21 cellular contexts compared by ENCODE assay signal in genomic region chr14:104246401-104247335, GRCh38.
DNase-seq lines count a peak whose midpoint lies in the region; ATAC-seq and TF ChIP-seq lines count a peak whose summit lies in the region.
"Had no signal": no experiment of that assay in that cellular context is flagged by ENCODE, and none has a peak within 500 bp of the region (broad histone marks: within the 10 kb centered on the region; RNA-seq: fewer than 3 reads in every experiment).

No MANE protein-coding gene starts in this region.

- no peak for ATAC-seq in natural killer cell treated with Interleukin-12 subunit alpha and Interleukin-12 subunit beta and Interleukin-15 and Interleukin-18, amount 100 ng/mL, for 72 hours
- ATAC-seq in HG02852 (IDR thresholded peaks at IDR 0.05; ENCODE audit: unreplicated experiment): no peak

- no peak overlapping the region for H3K27ac ChIP-seq in suprapubic skin
- H3K27ac ChIP-seq: HL-60, neutrophil had no signal

- H3K4me1 Mint-ChIP-seq in activated T-cell treated with anti-CD3 and anti-CD28 coated beads, Interleukin-2, amount 50 U/mL, for 24 hours (ENCODE audit: low read depth): no peaks in the 10 kb centered on the region
- no peaks in the 10 kb centered on the region for H3K4me1 Mint-ChIP-seq in chondrocyte (ENCODE audit: low read depth)
- H3K4me1 Mint-ChIP-seq in natural killer cell treated with Interleukin-12 subunit alpha and Interleukin-12 subunit beta and Interleukin-15 and Interleukin-18, amount 100 ng/mL, for 72 hours (ENCODE audit: low read depth in 2 of 2): no peaks in the 10 kb centered on the region
- H3K4me1 Mint-ChIP-seq: activated CD4-positive, alpha-beta T cell treated with anti-CD3 and anti-CD28 coated beads, Interleukin-2, amount 10 ng/mL, durations not matched to agents 7 days and 5 days; IgD-negative memory B cell had no signal

- no peak for TF ChIP-seq CTCF in chondrocyte (IDR thresholded peaks at IDR 0.05)
- TF ChIP-seq CTCF in suprapubic skin (IDR thresholded peaks at IDR 0.05): no peak

- H3K36me3 ChIP-seq in suprapubic skin: no peaks in the 10 kb centered on the region
- H3K36me3 ChIP-seq: neutrophil had no signal

- no peak overlapping the region for H3K4me3 ChIP-seq in suprapubic skin

- H3K36me3 Mint-ChIP-seq in activated T-cell treated with anti-CD3 and anti-CD28 coated beads, Interleukin-2, amount 50 U/mL, for 24 hours (ENCODE audit: low read depth): no peaks in the 10 kb centered on the region
- H3K36me3 Mint-ChIP-seq in chondrocyte (ENCODE audit: low read depth): no peaks in the 10 kb centered on the region
- H3K36me3 Mint-ChIP-seq in natural killer cell treated with Interleukin-12 subunit alpha and Interleukin-12 subunit beta and Interleukin-15 and Interleukin-18, amount 100 ng/mL, for 72 hours: no peaks in the 10 kb centered on the region
- H3K36me3 Mint-ChIP-seq: IgD-negative memory B cell had no signal

- H3K27me3 Mint-ChIP-seq in activated T-cell treated with anti-CD3 and anti-CD28 coated beads, Interleukin-2, amount 50 U/mL, for 24 hours: no peaks in the 10 kb centered on the region
- no peaks in the 10 kb centered on the region for H3K27me3 Mint-ChIP-seq in chondrocyte (ENCODE audit: low read depth)
- peaks cover 0 to 5% of the 10 kb centered on the region in 2 donors for H3K27me3 Mint-ChIP-seq in natural killer cell treated with Interleukin-12 subunit alpha and Interleukin-12 subunit beta and Interleukin-15 and Interleukin-18, amount 100 ng/mL, for 72 hours
- H3K27me3 Mint-ChIP-seq: activated CD4-positive, alpha-beta T cell treated with anti-CD3 and anti-CD28 coated beads, Interleukin-2, amount 10 ng/mL, durations not matched to agents 7 days and 5 days; IgD-negative memory B cell had no signal

- TF ChIP-seq POLR2A in suprapubic skin (IDR thresholded peaks at IDR 0.05): no peak

- WGBS in suprapubic skin: 81% methylated on average over 18 of the region's 19 CpGs

- H3K9me3 ChIP-seq in suprapubic skin: no peaks in the 10 kb centered on the region
- H3K9me3 ChIP-seq: neutrophil had no signal

- peaks cover 8% of the 10 kb centered on the region for H3K27me3 ChIP-seq in suprapubic skin
- H3K27me3 ChIP-seq: neutrophil had no signal

- H3K4me1 ChIP-seq in suprapubic skin: no peaks in the 10 kb centered on the region

- no peak overlapping the region for H3K4me3 Mint-ChIP-seq in activated T-cell treated with anti-CD3 and anti-CD28 coated beads, Interleukin-2, amount 50 U/mL, for 24 hours
- H3K4me3 Mint-ChIP-seq in chondrocyte (ENCODE audit: unreplicated experiment): no peak overlapping the region
- no peak overlapping the region for H3K4me3 Mint-ChIP-seq in natural killer cell treated with Interleukin-12 subunit alpha and Interleukin-12 subunit beta and Interleukin-15 and Interleukin-18, amount 100 ng/mL, for 72 hours
- H3K4me3 Mint-ChIP-seq: activated CD4-positive, alpha-beta T cell treated with anti-CD3 and anti-CD28 coated beads, Interleukin-2, amount 10 ng/mL, durations not matched to agents 7 days and 5 days; IgD-negative memory B cell had no signal

- H3K9me3 Mint-ChIP-seq in activated T-cell treated with anti-CD3 and anti-CD28 coated beads, Interleukin-2, amount 50 U/mL, for 24 hours: no peaks in the 10 kb centered on the region
- H3K9me3 Mint-ChIP-seq in chondrocyte (ENCODE audit: low read depth): peaks cover 9% of the 10 kb centered on the region
- no peaks in the 10 kb centered on the region for H3K9me3 Mint-ChIP-seq in natural killer cell treated with Interleukin-12 subunit alpha and Interleukin-12 subunit beta and Interleukin-15 and Interleukin-18, amount 100 ng/mL, for 72 hours
- H3K9me3 Mint-ChIP-seq: activated CD4-positive, alpha-beta T cell treated with anti-CD3 and anti-CD28 coated beads, Interleukin-2, amount 10 ng/mL, durations not matched to agents 7 days and 5 days had no signal

- DNase-seq in activated T-cell treated with anti-CD3 and anti-CD28 coated beads, Interleukin-2, amount 50 U/mL, for 24 hours: peak; percentile 23
- DNase-seq in activated T-cell treated with anti-CD3 and anti-CD28 coated beads for 4 hours (no peak), chondrocyte (ENCODE audit: low spot score) (peak; percentile 67), suprapubic skin (ENCODE audit: low spot score in 2 of 2) (peak; percentile 30 to 53), NCI-H2196 (lab: John Stamatoyannopoulos, UW; ENCODE audit: unreplicated experiment) (no peak)
- DNase-seq in natural killer cell treated with Interleukin-12 subunit alpha and Interleukin-12 subunit beta and Interleukin-15 and Interleukin-18, amount 100 ng/mL, for 72 hours (ENCODE audit: low spot score): peak; percentile 55
- DNase-seq in activated CD4-positive, CD25-positive, alpha-beta regulatory T cell (lab: John Stamatoyannopoulos, UW): no peak
- DNase-seq: activated CD4-positive, alpha-beta T cell treated with anti-CD3 and anti-CD28 coated beads, Interleukin-2, amount 10 ng/mL, durations not matched to agents 7 days and 5 days; activated naive CD4-positive, alpha-beta T cell; C1 segment of cervical spinal cord; central memory CD4-positive, alpha-beta T cell; erythroblast; foreskin melanocyte; NCI-H1436; NCI-H69; retina; SIG-M5 had no signal

- no peak overlapping the region for H3K27ac Mint-ChIP-seq in activated T-cell treated with anti-CD3 and anti-CD28 coated beads, Interleukin-2, amount 50 U/mL, for 24 hours
- no peak overlapping the region for H3K27ac Mint-ChIP-seq in chondrocyte (ENCODE audit: unreplicated experiment)
- H3K27ac Mint-ChIP-seq in natural killer cell treated with Interleukin-12 subunit alpha and Interleukin-12 subunit beta and Interleukin-15 and Interleukin-18, amount 100 ng/mL, for 72 hours: no peak overlapping the region
- H3K27ac Mint-ChIP-seq: activated CD4-positive, alpha-beta T cell treated with anti-CD3 and anti-CD28 coated beads, Interleukin-2, amount 10 ng/mL, durations not matched to agents 7 days and 5 days; IgD-negative memory B cell had no signal

- no peak for TF ChIP-seq EP300 in suprapubic skin (IDR thresholded peaks at IDR 0.05)

Comparison
In these comparisons a context has a peak if more than half of its experiments do, and no peak if none do; other contexts are left out.
1. DNase-seq: peak in activated T-cell treated with anti-CD3 and anti-CD28 coated beads, Interleukin-2, amount 50 U/mL, for 24 hours (single experiment), chondrocyte (single experiment), natural killer cell treated with Interleukin-12 subunit alpha and Interleukin-12 subunit beta and Interleukin-15 and Interleukin-18, amount 100 ng/mL, for 72 hours (single experiment) and suprapubic skin (2 of 2); none in activated T-cell treated with anti-CD3 and anti-CD28 coated beads for 4 hours (single experiment), activated CD4-positive, CD25-positive, alpha-beta regulatory T cell (0 of 4) and NCI-H2196 (single experiment).